In genomic region chr12:57896437-57897201, GRCh38 we compare ENCODE assay signal across 1 cellular context.
TF ChIP-seq lines count a peak whose summit lies in the region.

No MANE protein-coding gene starts in this region.

TF ChIP-seq in IMR-90, 13 proteins besides CTCF, POLR2A, EP300 and RAD21:
- no peak for TF ChIP-seq MXI1 (IDR thresholded peaks at IDR 0.05; ENCODE audit: borderline replicate concordance, low read depth, low read length)
- TF ChIP-seq MAZ (IDR thresholded peaks at IDR 0.05; ENCODE audit: borderline replicate concordance, low read depth, low read length): peak; percentile 70; the same call in 1 of the 2 replicates
- TF ChIP-seq SMC3 (IDR thresholded peaks at IDR 0.05; ENCODE audit: low read depth, low read length): peak; percentile 19; the same call in 1 of the 2 replicates
- no peak for TF ChIP-seq BHLHE40 (IDR thresholded peaks at IDR 0.05; ENCODE audit: low read depth, low read length)
- TF ChIP-seq, protein P1, sequence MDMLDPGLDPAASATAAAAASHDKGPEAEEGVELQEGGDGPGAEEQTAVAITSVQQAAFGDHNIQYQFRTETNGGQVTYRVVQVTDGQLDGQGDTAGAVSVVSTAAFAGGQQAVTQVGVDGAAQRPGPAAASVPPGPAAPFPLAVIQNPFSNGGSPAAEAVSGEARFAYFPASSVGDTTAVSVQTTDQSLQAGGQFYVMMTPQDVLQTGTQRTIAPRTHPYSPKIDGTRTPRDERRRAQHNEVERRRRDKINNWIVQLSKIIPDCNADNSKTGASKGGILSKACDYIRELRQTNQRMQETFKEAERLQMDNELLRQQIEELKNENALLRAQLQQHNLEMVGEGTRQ (IDR thresholded peaks at IDR 0.05; ENCODE audit: low read depth, low read length): peak; percentile 42; the same call in 1 of the 2 replicates
